ENCODE assay signal across 24 cellular contexts in the genomic region with DNA sequence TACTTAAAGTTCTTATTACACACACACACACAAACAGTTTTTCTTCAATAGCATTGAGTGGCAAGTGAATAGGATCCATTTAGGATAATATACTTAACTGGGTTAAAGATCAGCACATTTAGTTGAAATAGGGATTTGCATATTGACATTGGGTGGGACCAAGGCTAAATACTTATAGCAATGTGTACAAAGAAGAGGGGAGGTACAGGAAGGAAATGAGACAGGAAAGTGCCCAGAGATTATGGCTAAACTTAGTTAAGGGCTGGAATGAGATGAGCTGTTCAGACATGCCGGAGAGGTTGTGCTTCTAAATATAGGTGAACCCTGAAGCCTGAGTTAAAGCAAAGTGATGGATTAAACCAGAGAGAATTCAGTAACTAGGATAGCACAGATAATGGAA.
DNase-seq lines count a peak whose midpoint lies in the region; ATAC-seq, FAIRE-seq and TF ChIP-seq lines count a peak whose summit lies in the region.
"Had no signal": no experiment of that assay in that cellular context is flagged by ENCODE, and none has a peak within 500 bp of the region (broad histone marks: within the 10 kb centered on the region; RNA-seq: fewer than 3 reads in every experiment).

No MANE protein-coding gene starts in this region.

- H3K36me3 ChIP-seq in HepG2 (replicated peaks in 1 of 2; ENCODE audit: control insufficient read depth in 1 of 2, insufficient read depth in 2 of 2, low read length in 2 of 2) = no peaks in the 10 kb centered on the region
- no peaks in the 10 kb centered on the region for H3K36me3 ChIP-seq in right lobe of liver
- no peaks in the 10 kb centered on the region for H3K36me3 ChIP-seq in transverse colon
- no peaks in the 10 kb centered on the region for H3K36me3 ChIP-seq in pancreas
- H3K36me3 ChIP-seq: BE2C had no signal

- POLR2A ChIA-PET in HepG2 (lab: Yijun Ruan, JAX) = no interaction called here

- H3K4me3 ChIP-seq in HepG2 (replicated peaks in 1 of 3; ENCODE audit: insufficient read depth in 1 of 3, low read depth in 2 of 3, low read length in 3 of 3) (no peak overlapping the region), right lobe of liver (no peak overlapping the region), epithelial cell of esophagus (ENCODE audit: low read length) (no peak overlapping the region), transverse colon (no peak overlapping the region), pancreas (no peak overlapping the region)

- WGBS in HepG2 (ENCODE audit: low lambda C conversion rate) = 8% methylated on average over 1 of the region's 1 CpG
- WGBS in right lobe of liver (ENCODE audit: insufficient coverage, low coverage, low lambda C conversion rate, missing lambda C conversion rate) = 75% methylated on average over 1 of the region's 1 CpG
- 32 to 47% methylated on average over 1 of the region's 1 CpG for WGBS in transverse colon (ENCODE audit: low coverage in 1 of 2), 2 donors
- WGBS in pancreas, 2 donors = 90 to 96% methylated on average over 1 of the region's 1 CpG

- intact Hi-C loops in HepG2 (cut with micrococcal nuclease; ENCODE audit: unreplicated experiment) (no loop called here), right lobe of liver (cut with DNase I) (no loop called here), left ventricle myocardium superior (cut with micrococcal nuclease) (loop anchor here (10.0 kb wide), 1 partner anchor 319 kb away; no protein-coding TSS in a partner anchor), transverse colon (cut with DNase I; ENCODE audit: low total_unique reads) (no loop called here), pancreas (cut with DNase I) (no loop called here)

- CTCF ChIA-PET in HepG2 (lab: Yijun Ruan, JAX; ENCODE audit: low intra/inter-chr PET ratio, low total read pairs) = no interaction called here

- no TSS peak for BruUV-seq in HepG2 (replicated peaks; lab: Mats Ljungman, UMichigan)

- no peak overlapping the region for H2AFZ ChIP-seq in HepG2 (ENCODE audit: low read length)

- TF ChIP-seq RAD21 in HepG2 (CRISPR knock-in tag; IDR thresholded peaks at IDR 0.05) = no peak

- FAIRE-seq in HepG2 (lab: Jason Lieb, UNC) = no peak
- no peak for FAIRE-seq in pancreas (lab: Jason Lieb, UNC)
- FAIRE-seq: A204.1, G401.6, HTR-8/SVneo had no signal

- TF ChIP-seq EP300 in HepG2 (IDR thresholded peaks at IDR 0.05; ENCODE audit: low read depth in 2 of 2, low read length in 2 of 2) = no peak
- TF ChIP-seq EP300 in HepG2 (CRISPR knock-in tag; IDR thresholded peaks at IDR 0.05; ENCODE audit: borderline replicate concordance) = no peak
- TF ChIP-seq EP300 in transverse colon (IDR thresholded peaks at IDR 0.05; ENCODE audit: low read depth) = no peak

- no peak overlapping the region for H3K4me2 ChIP-seq in HepG2 (ENCODE audit: low read depth, low read length)

- H3K27ac ChIP-seq in HepG2 (ENCODE audit: extremely low read length, insufficient read depth, low read length) (no peak overlapping the region), right lobe of liver (no peak overlapping the region), transverse colon (peak overlapping the region; percentile 39 to 77 (median 61)), pancreas (no peak overlapping the region)
- H3K27ac ChIP-seq: HL-60 had no signal

- peak; percentile 62 for ATAC-seq in HepG2
- ATAC-seq in right lobe of liver = no peak
- ATAC-seq in left ventricle myocardium superior = peak; percentile 79
- no peak for ATAC-seq in pancreas
- ATAC-seq: PC-3 had no signal

- H3K9ac ChIP-seq in HepG2 (ENCODE audit: insufficient read depth, low read depth, low read length) = no peak overlapping the region

- in situ Hi-C loops in HepG2 (cut with HindIII; ENCODE audit: extremely low pct_ligation_motif_present, low pct_unique_long_range_greater_than_20kb) = no loop called here
- in situ Hi-C loops in transverse colon (cut with MboI; ENCODE audit: low pct_ligation_motif_present in 1 of 4, low pct_unique_long_range_greater_than_20kb in 1 of 4, low sequenced_read_pairs in 3 of 4) = no loop called here

- DNase-seq in HepG2 (ENCODE audit: low spot score) (peak; percentile 35), right lobe of liver (no peak), epithelial cell of esophagus (ENCODE audit: low read depth) (peak; percentile 11), left ventricle myocardium superior (no peak), transverse colon (no peak), pancreas (no peak), NCI-H2107 (lab: John Stamatoyannopoulos, UW) (no peak)
- no peak for DNase-seq in effector CD4-positive, alpha-beta T cell
- DNase-seq: BE2C; Caco-2; CD4-positive, alpha-beta T cell; H7; HFFc6; Kasumi-1; MM.1S; NCI-H1092; NCI-H146; NCI-H524 treated with DMSO at 0.1 percent for 48 hours; PC-3; RPMI8226 had no signal

- H4K20me1 ChIP-seq in HepG2 (ENCODE audit: insufficient read depth, low read length) = no peaks in the 10 kb centered on the region

- peaks cover 29% of the 10 kb centered on the region for H3K4me1 ChIP-seq in HepG2 (ENCODE audit: insufficient read depth, low read length)
- peaks cover 0 to 8% (median 0%) of the 10 kb centered on the region in 4 donors for H3K4me1 ChIP-seq in right lobe of liver
- peaks cover 0 to 45% (median 36%) of the 10 kb centered on the region in 4 donors for H3K4me1 ChIP-seq in transverse colon
- peaks cover 0 to 9% (median 9%) of the 10 kb centered on the region in 3 donors for H3K4me1 ChIP-seq in pancreas

- no peaks in the 10 kb centered on the region for H3K79me2 ChIP-seq in HepG2 (ENCODE audit: insufficient read depth, low read length)

- H3K9me3 ChIP-seq in HepG2 (ENCODE audit: low read length) (no peaks in the 10 kb centered on the region), right lobe of liver (no peaks in the 10 kb centered on the region), transverse colon (no peaks in the 10 kb centered on the region), pancreas (no peaks in the 10 kb centered on the region)
- H3K9me3 ChIP-seq: BE2C had no signal

- TF ChIP-seq CTCF in HepG2 (CRISPR knock-in tag; IDR thresholded peaks at IDR 0.05) (no peak), right lobe of liver (IDR thresholded peaks at IDR 0.05) (no peak), epithelial cell of esophagus (IDR thresholded peaks at IDR 0.05; ENCODE audit: insufficient read depth, low read depth, low read length, missing control alignments) (no peak), transverse colon (IDR thresholded peaks at IDR 0.05) (no peak), pancreas (IDR thresholded peaks at IDR 0.05) (no peak)

- no peak for TF ChIP-seq POLR2A in HepG2 (IDR thresholded peaks at IDR 0.05; ENCODE audit: insufficient read depth in 1 of 2, low read depth in 2 of 2, low read length in 2 of 2)
- no peak for TF ChIP-seq POLR2A in right lobe of liver (IDR thresholded peaks at IDR 0.05)
- no peak for TF ChIP-seq POLR2A in transverse colon (IDR thresholded peaks at IDR 0.05)

- 0 out of 5 replicates have a peak, but pooled peaks cover 0 to 4% of the 10 kb centered on the region in 2 experiments for H3K27me3 ChIP-seq in HepG2 (ENCODE audit: control insufficient read depth in 1 of 2, insufficient read depth in 2 of 2, low read length in 2 of 2)
- no peaks in the 10 kb centered on the region for H3K27me3 ChIP-seq in right lobe of liver
- H3K27me3 ChIP-seq in transverse colon = no peaks in the 10 kb centered on the region
- no peaks in the 10 kb centered on the region for H3K27me3 ChIP-seq in pancreas
- H3K27me3 ChIP-seq: BE2C had no signal

TF ChIP-seq in HepG2, 621 proteins besides CTCF, POLR2A, EP300 and RAD21 (continues in another document):
- TF ChIP-seq AGO1 (IDR thresholded peaks at IDR 0.05; ENCODE audit: low read depth, low read length, poor library complexity, severe bottlenecking) (no peak), ZNF777 (CRISPR knock-in tag; IDR thresholded peaks at IDR 0.05) (no peak), NR2F2 (IDR thresholded peaks at IDR 0.05; ENCODE audit: borderline replicate concordance, low read depth) (peak; percentile 28; the same call in 1 of the 2 replicates), MEF2D (CRISPR knock-in tag; IDR thresholded peaks at IDR 0.05) (0 out of 2 replicates have a peak, but pooled peaks have one; percentile 35), MAFF (IDR thresholded peaks at IDR 0.05; ENCODE audit: low read depth, low read length) (no peak), NR2F6 (IDR thresholded peaks at IDR 0.05) (peak; percentile 36; the same call in 1 of the 2 replicates), NR2F6 (CRISPR knock-in tag; IDR thresholded peaks at IDR 0.05) (no peak), TBX3 (IDR thresholded peaks at IDR 0.05; ENCODE audit: borderline replicate concordance) (no peak), ZNF121 (CRISPR knock-in tag; IDR thresholded peaks at IDR 0.05) (no peak), MIXL1 (CRISPR knock-in tag; IDR thresholded peaks at IDR 0.05) (0 out of 2 replicates have a peak, but pooled peaks have one; percentile 33), RARA (CRISPR knock-in tag; IDR thresholded peaks at IDR 0.05) (peak; percentile 37), ZNF790 (CRISPR knock-in tag; IDR thresholded peaks at IDR 0.05; ENCODE audit: borderline replicate concordance) (no peak)
- TF ChIP-seq, protein P1, sequence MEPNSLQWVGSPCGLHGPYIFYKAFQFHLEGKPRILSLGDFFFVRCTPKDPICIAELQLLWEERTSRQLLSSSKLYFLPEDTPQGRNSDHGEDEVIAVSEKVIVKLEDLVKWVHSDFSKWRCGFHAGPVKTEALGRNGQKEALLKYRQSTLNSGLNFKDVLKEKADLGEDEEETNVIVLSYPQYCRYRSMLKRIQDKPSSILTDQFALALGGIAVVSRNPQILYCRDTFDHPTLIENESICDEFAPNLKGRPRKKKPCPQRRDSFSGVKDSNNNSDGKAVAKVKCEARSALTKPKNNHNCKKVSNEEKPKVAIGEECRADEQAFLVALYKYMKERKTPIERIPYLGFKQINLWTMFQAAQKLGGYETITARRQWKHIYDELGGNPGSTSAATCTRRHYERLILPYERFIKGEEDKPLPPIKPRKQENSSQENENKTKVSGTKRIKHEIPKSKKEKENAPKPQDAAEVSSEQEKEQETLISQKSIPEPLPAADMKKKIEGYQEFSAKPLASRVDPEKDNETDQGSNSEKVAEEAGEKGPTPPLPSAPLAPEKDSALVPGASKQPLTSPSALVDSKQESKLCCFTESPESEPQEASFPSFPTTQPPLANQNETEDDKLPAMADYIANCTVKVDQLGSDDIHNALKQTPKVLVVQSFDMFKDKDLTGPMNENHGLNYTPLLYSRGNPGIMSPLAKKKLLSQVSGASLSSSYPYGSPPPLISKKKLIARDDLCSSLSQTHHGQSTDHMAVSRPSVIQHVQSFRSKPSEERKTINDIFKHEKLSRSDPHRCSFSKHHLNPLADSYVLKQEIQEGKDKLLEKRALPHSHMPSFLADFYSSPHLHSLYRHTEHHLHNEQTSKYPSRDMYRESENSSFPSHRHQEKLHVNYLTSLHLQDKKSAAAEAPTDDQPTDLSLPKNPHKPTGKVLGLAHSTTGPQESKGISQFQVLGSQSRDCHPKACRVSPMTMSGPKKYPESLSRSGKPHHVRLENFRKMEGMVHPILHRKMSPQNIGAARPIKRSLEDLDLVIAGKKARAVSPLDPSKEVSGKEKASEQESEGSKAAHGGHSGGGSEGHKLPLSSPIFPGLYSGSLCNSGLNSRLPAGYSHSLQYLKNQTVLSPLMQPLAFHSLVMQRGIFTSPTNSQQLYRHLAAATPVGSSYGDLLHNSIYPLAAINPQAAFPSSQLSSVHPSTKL (CRISPR knock-in tag; IDR thresholded peaks at IDR 0.05) = peak; percentile 20; the same call in 1 of the 2 replicates

Comparison
In these comparisons a context has a peak if more than half of its experiments do, and no peak if none do; other contexts are left out.
1. ATAC-seq: peak in HepG2 (single experiment) and left ventricle myocardium superior (single experiment); none in right lobe of liver (0 of 4) and pancreas (0 of 4).
2. DNase-seq: peak in HepG2 (single experiment) and epithelial cell of esophagus (single experiment); none in right lobe of liver (0 of 3), left ventricle myocardium superior (single experiment), transverse colon (single experiment), pancreas (0 of 6), NCI-H2107 (single experiment) and effector CD4-positive, alpha-beta T cell (single experiment).
3. H3K27ac ChIP-seq: peak in transverse colon (4 of 4); none in HepG2 (single experiment), right lobe of liver (0 of 3) and pancreas (0 of 4).